In genomic region chr12:124565656-124566180, GRCh38 we compare ENCODE assay signal across 8 cellular contexts. TPM values are rescaled to one million over a fixed set of nuclear protein-coding genes. Genes with fewer than 3 reads are reported as not detected.
DNase-seq lines count a peak whose midpoint lies in the region; ATAC-seq and TF ChIP-seq lines count a peak whose summit lies in the region.

No MANE protein-coding gene starts in this region.

- no peaks in the 10 kb centered on the region for H3K36me3 Mint-ChIP-seq in mesothelial cell of epicardium

- TF ChIP-seq POLR2A in breast epithelium (IDR thresholded peaks at IDR 0.05) (no peak), vagina (IDR thresholded peaks at IDR 0.05) (no peak)

- H3K4me3 ChIP-seq in heart right ventricle (peak overlapping the region; percentile 81 to 99 (median 96)), breast epithelium (peak overlapping the region; percentile 97 to 99 (median 98)), vagina (peak overlapping the region; percentile 98 to 99)

- H3K27ac ChIP-seq in heart right ventricle (peak overlapping the region in 9 of 10 donors; percentile 96 to 100 (median 99)), breast epithelium (peak overlapping the region; percentile 98), vagina (peak overlapping the region; percentile 98)

- peak overlapping the region; percentile 95 for H3K27ac Mint-ChIP-seq in mesothelial cell of epicardium

- ATAC-seq in heart right ventricle (no peak), Right ventricle myocardium inferior (no peak)

- H3K9me3 Mint-ChIP-seq in mesothelial cell of epicardium: no peaks in the 10 kb centered on the region

- H3K27me3 Mint-ChIP-seq in mesothelial cell of epicardium (ENCODE audit: low read depth): no peaks in the 10 kb centered on the region

- 6 to 8% methylated on average over 14 of the region's 14 CpGs for WGBS in heart right ventricle, 2 donors

- no peaks in the 10 kb centered on the region for H3K27me3 ChIP-seq in heart right ventricle
- H3K27me3 ChIP-seq in breast epithelium: no peaks in the 10 kb centered on the region
- H3K27me3 ChIP-seq in vagina: no peaks in the 10 kb centered on the region

- peak overlapping the region; percentile 84 for H3K4me3 Mint-ChIP-seq in mesothelial cell of epicardium

- TF ChIP-seq CTCF in heart right ventricle (IDR thresholded peaks at IDR 0.05) (no peak), breast epithelium (IDR thresholded peaks at IDR 0.05) (no peak), mesothelial cell of epicardium (IDR thresholded peaks at IDR 0.05; ENCODE audit: unreplicated experiment) (no peak), vagina (IDR thresholded peaks at IDR 0.05) (no peak)

- DNase-seq in heart right ventricle: no peak
- DNase-seq in Right ventricle myocardium inferior (ENCODE audit: missing footprints): no peak
- no peak for DNase-seq in breast epithelium (ENCODE audit: low spot score in 2 of 2)
- no peak for DNase-seq in mesothelial cell of epicardium (ENCODE audit: low spot score in 2 of 2, unreplicated experiment in 2 of 2)
- DNase-seq in vagina (ENCODE audit: extremely low spot score in 2 of 2): no peak
- no peak for DNase-seq in GF-D8 (lab: John Stamatoyannopoulos, UW)
- DNase-seq in DMS79 (lab: John Stamatoyannopoulos, UW): no peak
- DNase-seq in Kasumi-1 (lab: John Stamatoyannopoulos, UW): no peak

- peaks cover 42% of the 10 kb centered on the region for H3K4me1 Mint-ChIP-seq in mesothelial cell of epicardium

- H3K36me3 ChIP-seq in heart right ventricle: peaks cover 0 to 8% (median 0%) of the 10 kb centered on the region in 9 donors
- H3K36me3 ChIP-seq in breast epithelium: no peaks in the 10 kb centered on the region
- no peaks in the 10 kb centered on the region for H3K36me3 ChIP-seq in vagina

- H3K9me3 ChIP-seq in heart right ventricle (no peaks in the 10 kb centered on the region), breast epithelium (no peaks in the 10 kb centered on the region), vagina (no peaks in the 10 kb centered on the region)

- H3K4me1 ChIP-seq in heart right ventricle (peaks cover 21 to 78% (median 67%) of the 10 kb centered on the region in 9 donors), breast epithelium (peaks cover 4 to 10% of the 10 kb centered on the region in 2 donors), vagina (peaks cover 74% of the 10 kb centered on the region)

- intact Hi-C loops in heart right ventricle (cut with DNase I): loop anchor here (2.0 to 10.0 kb wide), 19 partner anchors 47 to 511 kb away; no protein-coding TSS in a partner anchor
- intact Hi-C loops in Right ventricle myocardium inferior (cut with DNase I): loop anchor here (1.0 to 5.0 kb wide), 7 partner anchors 47 to 199 kb away; no protein-coding TSS in a partner anchor
- intact Hi-C loops in breast epithelium (cut with DNase I; ENCODE audit: low total_unique reads): no loop called here
- intact Hi-C loops in vagina (cut with DNase I): loop anchor here (2.0 to 5.0 kb wide), 3 partner anchors 48 to 202 kb away; no protein-coding TSS in a partner anchor

RNA-seq across cellular contexts. Expression of gene NCOR2, which starts 1.7 kb away (rescaled TPM):
- total RNA-seq in heart right ventricle (100 to 1,000 TPM; 118 to 200 (median 136) TPM), Right ventricle myocardium inferior (134 TPM), breast epithelium (10 to 100 TPM; 58.4 to 83.9 (median 71.7) TPM), mesothelial cell of epicardium (316 to 336 TPM (median 331 TPM) in 3 replicates), vagina (120 TPM)
- polyA plus RNA-seq in heart right ventricle: 10 to 100 TPM; 46.9 to 74.0 TPM
